Comparison of ENCODE assay signal across 8 cellular contexts in genomic region chr6:46491789-46492547, GRCh38. TPM values are rescaled to one million over a fixed set of nuclear protein-coding genes. Genes with fewer than 3 reads are reported as not detected.
DNase-seq lines count a peak whose midpoint lies in the region; ATAC-seq, FAIRE-seq and TF ChIP-seq lines count a peak whose summit lies in the region.

No MANE protein-coding gene starts in this region.

- no peaks in the 10 kb centered on the region for H3K9me2 ChIP-seq in SK-N-SH

- TF ChIP-seq EP300 in A549 (IDR thresholded peaks at IDR 0.05) (no peak), SK-N-SH (IDR thresholded peaks at IDR 0.05; ENCODE audit: borderline replicate concordance in 1 of 2, low read depth in 1 of 2, low read length in 1 of 2) (no peak), H1 (IDR thresholded peaks at IDR 0.05; ENCODE audit: borderline replicate concordance in 1 of 2, low read depth in 2 of 2, low read length in 2 of 2) (no peak)

- H3K4me1 ChIP-seq in A549 (peaks cover 4% of the 10 kb centered on the region; the same call in 1 of the 3 replicates), SK-N-SH (ENCODE audit: control insufficient read depth in 1 of 2, insufficient read depth in 2 of 2, low read depth in 1 of 2, low read length in 1 of 2) (no peaks in the 10 kb centered on the region; a peak in 1 of 4 replicates), H1 (replicated peaks in 1 of 4; ENCODE audit: control insufficient read depth in 3 of 4, insufficient read depth in 4 of 4, low read length in 3 of 4) (peaks cover 2 to 6% (median 5%) of the 10 kb centered on the region in 4 experiments; a peak in 5 of 7 replicates), subcutaneous abdominal adipose tissue (ENCODE audit: control insufficient read depth in 5 of 5, insufficient read depth in 5 of 5, low read length in 5 of 5) (peaks cover 0 to 18% (median 15%) of the 10 kb centered on the region in 5 donors)

- H2BK15ac ChIP-seq in H1 (ENCODE audit: low read length), result no peak overlapping the region

- peak overlapping the region; percentile 75; the same call in 1 of the 2 replicates for H4K8ac ChIP-seq in H1 (ENCODE audit: extremely low read depth, insufficient read depth, low read length)

- H3K4me2 ChIP-seq in A549 (peak overlapping the region; percentile 99), SK-N-SH (peak overlapping the region; percentile 81), H1 (ENCODE audit: insufficient read depth in 1 of 2, low read depth in 2 of 2, low read length in 2 of 2) (peak overlapping the region; percentile 82 to 87)

- TF ChIP-seq RAD21 in A549 (conservative IDR thresholded peaks at IDR 0.05 in 1 of 2, IDR thresholded peaks at IDR 0.05 in 1 of 2) (peak; percentile 26 to 34; a peak in 2 of 5 replicates), SK-N-SH (IDR thresholded peaks at IDR 0.05; ENCODE audit: low read length) (no peak), H1 (IDR thresholded peaks at IDR 0.05 in 1 of 2, conservative IDR thresholded peaks at IDR 0.05 in 1 of 2; ENCODE audit: low read depth in 2 of 2, low read length in 2 of 2) (peak; percentile 57 to 73)

- TF ChIP-seq POLR2A in A549 (IDR thresholded peaks at IDR 0.05; ENCODE audit: low read length) (no peak), H1 (IDR thresholded peaks at IDR 0.05; ENCODE audit: control extremely low read depth in 1 of 2, low read depth in 2 of 2, low read length in 2 of 2) (no peak), lower leg skin (IDR thresholded peaks at IDR 0.05) (no peak)

- TF ChIP-seq CTCF in A549 (IDR thresholded peaks at IDR 0.05), result peak; percentile 44; the same call in 2 of the 3 replicates
- TF ChIP-seq CTCF in GM10248 (IDR thresholded peaks at IDR 0.05; ENCODE audit: control extremely low read depth, extremely low read depth, low read depth, missing control alignments), result peak; percentile 54
- peak; percentile 39 for TF ChIP-seq CTCF in SK-N-SH (IDR thresholded peaks at IDR 0.05)
- peak; percentile 50 to 66 (median 62) for TF ChIP-seq CTCF in H1 (IDR thresholded peaks at IDR 0.05; ENCODE audit: control extremely low read depth in 1 of 3, insufficient read depth in 1 of 3, low read depth in 1 of 3, low read length in 3 of 3)
- TF ChIP-seq CTCF in lower leg skin (IDR thresholded peaks at IDR 0.05), result no peak

- WGBS in A549 (ENCODE audit: missing lambda C conversion rate), result 18% methylated on average over 10 of the region's 21 CpGs
- WGBS in SK-N-SH (ENCODE audit: low lambda C conversion rate), result 7% methylated on average over 13 of the region's 21 CpGs
- 17% methylated on average over 19 of the region's 21 CpGs; no CpG with 5 or more reads in 1 of the 2 experiments for WGBS in H1 (ENCODE audit: extremely low coverage in 1 of 2, insufficient coverage in 1 of 2, insufficient read length in 1 of 2, insufficient replicate concordance in 2 of 2, low coverage in 1 of 2, low lambda C conversion rate in 2 of 2, missing lambda C conversion rate in 1 of 2), 2 experiments
- WGBS in lower leg skin, 2 donors, result 7% methylated on average over 18 to 21 of the region's 21 CpGs

- H2AFZ ChIP-seq in SK-N-SH (ENCODE audit: low read depth) (0 out of 2 replicates have a peak overlapping the region, but pooled peaks have one; percentile 29), H1 (ENCODE audit: low read length) (peak overlapping the region; percentile 98)

- CTCF ChIA-PET in A549 (lab: Yijun Ruan, JAX) (interaction anchor here (0.6 to 1.4 kb wide), 4 partner anchors 15 to 707 kb away, joined by 3 to 4 read pairs (median 4); no protein-coding TSS in a partner anchor), GM10248 (lab: Yijun Ruan, JAX) (interaction anchor here (1.2 to 1.4 kb wide), 3 partner anchors 16 to 272 kb away, joined by 3 to 8 read pairs (median 3); no protein-coding TSS in a partner anchor), SK-N-SH (lab: Yijun Ruan, JAX) (interaction anchor here (1.0 to 1.5 kb wide), 3 partner anchors 13 to 25 kb away, joined by 3 to 6 read pairs (median 3); no protein-coding TSS in a partner anchor), H1 (lab: Charles Lee; ENCODE audit: partially characterized antibody) (interaction anchor here (0.9 to 1.8 kb wide), 16 partner anchors 8 to 517 kb away, joined by 3 to 12 read pairs (median 4); no protein-coding TSS in a partner anchor)

- H4K91ac ChIP-seq in H1 (replicated peaks; ENCODE audit: insufficient read length, low read length), result no peak overlapping the region

- ATAC-seq in A549, result peak; percentile 90 to 97
- peak; percentile 49 for ATAC-seq in HG03159 (IDR thresholded peaks at IDR 0.05; ENCODE audit: unreplicated experiment)

- no peaks in the 10 kb centered on the region for H3F3A ChIP-seq in SK-N-SH (replicated peaks; ENCODE audit: insufficient read depth)

- no peak overlapping the region for H2BK5ac ChIP-seq in H1 (ENCODE audit: low read depth, low read length)

- no peaks in the 10 kb centered on the region for H3K79me2 ChIP-seq in SK-N-SH (ENCODE audit: insufficient read depth)
- no peaks in the 10 kb centered on the region for H3K79me2 ChIP-seq in H1 (ENCODE audit: control insufficient read depth in 1 of 2, insufficient read depth in 2 of 2, low read length in 2 of 2)

- no peak overlapping the region for H2BK12ac ChIP-seq in H1 (ENCODE audit: low read depth, low read length)

- H4K5ac ChIP-seq in H1 (ENCODE audit: insufficient read length, low read depth, low read length), result no peak overlapping the region

- H2BK120ac ChIP-seq in H1 (replicated peaks; ENCODE audit: low read depth, low read length), result no peak overlapping the region

- POLR2A ChIA-PET in A549 (lab: Yijun Ruan, JAX), result no interaction called here
- POLR2A ChIA-PET in GM10248 (lab: Yijun Ruan, JAX), result no interaction called here
- POLR2A ChIA-PET in SK-N-SH (lab: Yijun Ruan, JAX), result no interaction called here
- POLR2A ChIA-PET in H1 (lab: Charles Lee; ENCODE audit: partially characterized antibody), result no interaction called here

- intact Hi-C loops in lower leg skin (cut with DNase I; ENCODE audit: low total_unique reads), result no loop called here

- H3K9me3 ChIP-seq in A549, result no peaks in the 10 kb centered on the region
- no peaks in the 10 kb centered on the region for H3K9me3 ChIP-seq in SK-N-SH
- no peaks in the 10 kb centered on the region for H3K9me3 ChIP-seq in H1 (ENCODE audit: insufficient read depth in 2 of 2, low read depth in 1 of 2, low read length in 1 of 2)
- H3K9me3 ChIP-seq in subcutaneous abdominal adipose tissue (ENCODE audit: control insufficient read depth in 5 of 5, low read length in 5 of 5), result no peaks in the 10 kb centered on the region

- H3K4me3 ChIP-seq in A549 (peak overlapping the region; percentile 60), SK-N-SH (ENCODE audit: low read depth in 2 of 2, low read length in 1 of 2) (peak overlapping the region; percentile 48 to 56), H1 (ENCODE audit: extremely low read depth in 1 of 4, insufficient read depth in 2 of 4, low read depth in 3 of 4, low read length in 4 of 4) (peak overlapping the region; percentile 55 to 94 (median 69)), lower leg skin (ENCODE audit: low read depth, poor library complexity, severe bottlenecking) (peak overlapping the region; percentile 63), subcutaneous abdominal adipose tissue (ENCODE audit: low read depth in 1 of 5, low read length in 5 of 5) (peak overlapping the region; percentile 57 to 79 (median 73))

- H2BK20ac ChIP-seq in H1 (ENCODE audit: low read length), result no peak overlapping the region

- no peaks in the 10 kb centered on the region for H4K20me1 ChIP-seq in SK-N-SH (ENCODE audit: insufficient read depth)
- H4K20me1 ChIP-seq in H1 (replicated peaks in 1 of 2; ENCODE audit: control insufficient read depth in 1 of 2, insufficient read depth in 2 of 2, low read length in 2 of 2), result no peaks in the 10 kb centered on the region

- H3K36me3 ChIP-seq in SK-N-SH (replicated peaks in 1 of 2; ENCODE audit: control insufficient read depth in 1 of 2, insufficient read depth in 2 of 2, low read length in 1 of 2), result no peaks in the 10 kb centered on the region
- H3K36me3 ChIP-seq in H1 (ENCODE audit: control insufficient read depth in 2 of 4, insufficient read depth in 4 of 4, low read length in 3 of 4), result no peaks in the 10 kb centered on the region
- H3K36me3 ChIP-seq in subcutaneous abdominal adipose tissue (ENCODE audit: control insufficient read depth in 5 of 5, insufficient read depth in 5 of 5, low read length in 5 of 5), result no peaks in the 10 kb centered on the region

- H3K23ac ChIP-seq in H1 (ENCODE audit: insufficient read length), result no peak overlapping the region

- no peak for FAIRE-seq in A549 (lab: Jason Lieb, UNC)
- FAIRE-seq in H1 (lab: Jason Lieb, UNC), result peak; percentile 60

- peak overlapping the region; percentile 62 for H3K56ac ChIP-seq in H1 (replicated peaks; ENCODE audit: insufficient read length, low read depth, low read length)

- no peaks in the 10 kb centered on the region for H3K79me1 ChIP-seq in H1 (ENCODE audit: low read depth, low read length)

- no peak overlapping the region for H3K27ac ChIP-seq in A549
- H3K27ac ChIP-seq in SK-N-SH (ENCODE audit: low read depth in 2 of 2, low read length in 1 of 2), result no peak overlapping the region
- H3K27ac ChIP-seq in H1 (ENCODE audit: low read depth, low read length), result no peak overlapping the region
- no peak overlapping the region for H3K27ac ChIP-seq in subcutaneous abdominal adipose tissue (ENCODE audit: low read depth, low read length)

- no peak overlapping the region for H2AK5ac ChIP-seq in H1 (ENCODE audit: low read depth, low read length)

- no peak overlapping the region for H3K14ac ChIP-seq in H1 (ENCODE audit: insufficient read length)

- DNase-seq in A549 (ENCODE audit: low read depth in 1 of 2, low spot score in 1 of 2) (peak; percentile 14), GM10248 (ENCODE audit: extremely low spot score) (peak; percentile 49), SK-N-SH (peak; percentile 63), H1 (ENCODE audit: low read depth in 1 of 2, low spot score in 2 of 2) (peak in 1 of 2 experiments; percentile 74), lower leg skin (ENCODE audit: low spot score in 2 of 2) (peak in 1 of 2 donors; percentile 87)
- DNase-seq in stimulated activated naive CD4-positive, alpha-beta T cell treated with Interleukin-2 at 50 U/mL for 16 hours (lab: John Stamatoyannopoulos, UW), result no peak

- H3K18ac ChIP-seq in H1 (ENCODE audit: extremely low read depth, low read length), result peak overlapping the region; percentile 15; the same call in 1 of the 2 replicates

- H3K27me3 ChIP-seq in SK-N-SH (ENCODE audit: insufficient read depth), result peaks cover 42% of the 10 kb centered on the region
- H3K27me3 ChIP-seq in H1 (replicated peaks in 1 of 4; ENCODE audit: control insufficient read depth in 3 of 4, extremely low read depth in 1 of 4, insufficient read depth in 3 of 4, low read length in 3 of 4), result 0 out of 7 replicates have a peak, but pooled peaks cover 0 to 3% (median 0%) of the 10 kb centered on the region in 4 experiments
- peaks cover 0 to 14% (median 7%) of the 10 kb centered on the region in 5 donors for H3K27me3 ChIP-seq in subcutaneous abdominal adipose tissue (ENCODE audit: control insufficient read depth in 5 of 5, insufficient read depth in 4 of 5, low read length in 5 of 5)

- H3K23me2 ChIP-seq in H1 (ENCODE audit: low read depth, low read length), result peaks cover 9% of the 10 kb centered on the region

- no peak overlapping the region for H3K4ac ChIP-seq in H1 (replicated peaks; ENCODE audit: insufficient read length, low read depth, low read length)

- H3K9ac ChIP-seq in SK-N-SH (no peak overlapping the region), H1 (replicated peaks in 1 of 4; ENCODE audit: extremely low read depth in 1 of 4, low read depth in 3 of 4, low read length in 3 of 4) (peak overlapping the region in 2 of 4 experiments; percentile 15 to 23; a peak in 4 of 7 replicates), subcutaneous abdominal adipose tissue (ENCODE audit: low read length in 5 of 5) (peak overlapping the region in 3 of 5 donors; percentile 25 to 41 (median 30))

RNA-seq across cellular contexts. Expression of gene RCAN2, which starts 0.7 kb away (rescaled TPM):
- polyA plus RNA-seq in A549 (2011; rRNA removed) (not detected in 2 replicates), A549 (2017; fragmentation: RNase III; extraction: RNeasy Plus Mini Kit Qiagen cat#74134 plus additional on column Dnase treatment) (not detected in 3 replicates), SK-N-SH (2012; rRNA removed) (not detected in 2 replicates), H1 (2011; rRNA removed) (3.6 and 5.0 TPM in 2 replicates)
- not detected in 2 replicates for polyA plus RNA-seq in A549 (2012; cell fraction: cytosol; rRNA removed)
- polyA plus RNA-seq in A549 (2012; cell fraction: nucleus; rRNA removed), result not detected in 2 replicates
- not detected in 2 replicates for polyA minus RNA-seq in A549 (2011; rRNA and poly(A)+ RNA removed)
- 0.01 and 0.03 TPM in 2 replicates for polyA plus RNA-seq in SK-N-SH (2012; cell fraction: cytosol; rRNA removed)
- not detected in 2 replicates for polyA plus RNA-seq in SK-N-SH (2012; cell fraction: nucleus; rRNA removed)
- total RNA-seq in H1 (2021; fragmentation: NEBNext Ultra II Directional; extraction: Animal tissue kit (Norgen Biotek cat#: 25700)), result 8.1 and 8.5 TPM in 2 replicates
- polyA plus RNA-seq in H1 (2011; cell fraction: cytosol; rRNA removed), result 4.1 TPM
- 2.2 TPM for polyA plus RNA-seq in H1 (2011; cell fraction: nucleus; rRNA removed)
- 5.7 to 9.8 TPM (median 6.4 TPM) in 4 replicates for polyA plus RNA-seq in H1 (2012, experiment 1 of 2)
- 1.2 TPM for polyA plus RNA-seq in H1 (2012, experiment 2 of 2)
- polyA plus RNA-seq in H1 (2013, experiment 1 of 2), result 6.2 TPM
- 6.0 TPM for polyA plus RNA-seq in H1 (2013, experiment 2 of 2)
- 8.0 and 11.7 TPM in 2 replicates for polyA minus RNA-seq in H1 (2011; rRNA and poly(A)+ RNA removed)
- polyA minus RNA-seq in H1 (2011; cell fraction: cytosol; rRNA and poly(A)+ RNA removed), result 4.2 TPM
- polyA minus RNA-seq in H1 (2011; cell fraction: nucleus; rRNA and poly(A)+ RNA removed), result 2.9 TPM
- total RNA-seq in lower leg skin, result 10 to 100 TPM in 2 of 4 donors, 1 to 10 TPM in 2; 3.7 to 18.7 (median 12.8) TPM

Comparison
In these comparisons a context has a peak if more than half of its experiments do, and no peak if none do; other contexts are left out.
1. CTCF ChIP-seq: peak in A549 (single experiment), GM10248 (single experiment), SK-N-SH (single experiment) and H1 (3 of 3); none in lower leg skin (0 of 3).
2. Of the 18 proteins assayed by ChIP-seq in both H1 and A549: peak only in H1: CEBPB and KDM1A; only in A549: none; in both: CTCF and RAD21; in neither: 13; mixed calls (peak in some experiments, not most) for 1.
3. Peak in every context shown above with its lines, with median percentiles within 50 percentile points of each other: H3K4me2 ChIP-seq and H3K4me3 ChIP-seq.